ENCODE assay signal across 10 cellular contexts in genomic region chr1:44675186-44675585, GRCh38. TPM values are rescaled to one million over a fixed set of nuclear protein-coding genes. Genes with fewer than 3 reads are reported as not detected.
DNase-seq lines count a peak whose midpoint lies in the region; ATAC-seq, FAIRE-seq and TF ChIP-seq lines count a peak whose summit lies in the region.
"Had no signal": no experiment of that assay in that cellular context is flagged by ENCODE, and none has a peak within 500 bp of the region (broad histone marks: within the 10 kb centered on the region; RNA-seq: fewer than 3 reads in every experiment).

No MANE protein-coding gene starts in this region.

- H4K20me1 ChIP-seq in SK-N-SH (ENCODE audit: insufficient read depth) (no peaks in the 10 kb centered on the region), HepG2 (ENCODE audit: insufficient read depth, low read length) (no peaks in the 10 kb centered on the region)

- in situ Hi-C loops in HepG2 (cut with HindIII; ENCODE audit: extremely low pct_ligation_motif_present, low pct_unique_long_range_greater_than_20kb) = no loop called here
- in situ Hi-C loops in GM13976 (cut with MboI; ENCODE audit: low sequenced_read_pairs, unreplicated experiment) = no loop called here

- no TSS peak for BruUV-seq in HepG2 (replicated peaks; lab: Mats Ljungman, UMichigan)

- H3K4me1 ChIP-seq in SK-N-SH (ENCODE audit: control insufficient read depth in 1 of 2, insufficient read depth in 2 of 2, low read depth in 1 of 2, low read length in 1 of 2) (peaks cover 7 to 24% of the 10 kb centered on the region in 2 experiments; a peak in 1 of 4 replicates), HepG2 (ENCODE audit: insufficient read depth, low read length) (peaks cover 74% of the 10 kb centered on the region), stomach smooth muscle (ENCODE audit: control insufficient read depth, insufficient read depth, low read length) (peaks cover 25% of the 10 kb centered on the region)

- TF ChIP-seq POLR2A in HepG2 (IDR thresholded peaks at IDR 0.05; ENCODE audit: insufficient read depth in 1 of 2, low read depth in 2 of 2, low read length in 2 of 2) = no peak

- H3K27me3 ChIP-seq in SK-N-SH (ENCODE audit: insufficient read depth) (no peaks in the 10 kb centered on the region), HepG2 (ENCODE audit: control insufficient read depth in 1 of 2, insufficient read depth in 2 of 2, low read length in 2 of 2) (no peaks in the 10 kb centered on the region), stomach smooth muscle (ENCODE audit: control insufficient read depth in 1 of 2, insufficient read depth in 2 of 2, low read length in 2 of 2) (no peaks in the 10 kb centered on the region)

- H2AFZ ChIP-seq in SK-N-SH (ENCODE audit: low read depth) = peak overlapping the region; percentile 89
- no peak overlapping the region for H2AFZ ChIP-seq in HepG2 (ENCODE audit: low read length)

- FAIRE-seq in HepG2 (lab: Jason Lieb, UNC) = no peak

- H3K9ac ChIP-seq in SK-N-SH = peak overlapping the region; percentile 70
- H3K9ac ChIP-seq in HepG2 (ENCODE audit: insufficient read depth, low read depth, low read length) = peak overlapping the region; percentile 70
- peak overlapping the region in 1 of 2 donors; percentile 75 for H3K9ac ChIP-seq in stomach smooth muscle (ENCODE audit: low read length in 2 of 2)

- H3K27me3 Mint-ChIP-seq in activated T-helper 2 cell treated with anti-CD3 and anti-CD28 coated beads, Interferon-gamma antibody, Interleukin-2, Interleukin-4, amounts not matched to agents 10 μg/mL and 5 μg/mL and 100 μg/mL, durations not matched to agents 14 hours and 24 hours and 36 hours (ENCODE audit: low read depth) = no peaks in the 10 kb centered on the region

- H3K36me3 Mint-ChIP-seq in activated T-helper 2 cell treated with anti-CD3 and anti-CD28 coated beads, Interferon-gamma antibody, Interleukin-2, Interleukin-4, amounts not matched to agents 10 μg/mL and 5 μg/mL and 100 μg/mL, durations not matched to agents 14 hours and 24 hours and 36 hours (ENCODE audit: low read depth) = no peaks in the 10 kb centered on the region

- DNase-seq in SK-N-SH (no peak), HepG2 (ENCODE audit: low spot score) (no peak), NCI-H748 (lab: John Stamatoyannopoulos, UW; ENCODE audit: unreplicated experiment) (no peak), GM13976 (ENCODE audit: low spot score) (no peak), germinal center (ENCODE audit: low spot score) (no peak)
- DNase-seq in activated T-helper 2 cell treated with anti-CD3 and anti-CD28 coated beads, Interferon-gamma antibody, Interleukin-2, Interleukin-4, amounts not matched to agents 10 μg/mL and 5 μg/mL and 100 μg/mL, durations not matched to agents 14 hours and 24 hours and 36 hours (ENCODE audit: low spot score) = no peak

- H3K27ac Mint-ChIP-seq in activated T-helper 2 cell treated with anti-CD3 and anti-CD28 coated beads, Interferon-gamma antibody, Interleukin-2, Interleukin-4, amounts not matched to agents 10 μg/mL and 5 μg/mL and 100 μg/mL, durations not matched to agents 14 hours and 24 hours and 36 hours = peak overlapping the region; percentile 86

- H3K79me2 ChIP-seq in SK-N-SH (ENCODE audit: insufficient read depth) (peaks cover 6% of the 10 kb centered on the region; the same call in 1 of the 2 replicates), HepG2 (ENCODE audit: insufficient read depth, low read length) (peaks cover 3% of the 10 kb centered on the region)

- peak overlapping the region; percentile 93 for H3K4me2 ChIP-seq in SK-N-SH
- H3K4me2 ChIP-seq in HepG2 (ENCODE audit: low read depth, low read length) = peak overlapping the region; percentile 87

- TF ChIP-seq CTCF in SK-N-SH (IDR thresholded peaks at IDR 0.05) (no peak), HepG2 (CRISPR knock-in tag; IDR thresholded peaks at IDR 0.05) (no peak), GM13976 (IDR thresholded peaks at IDR 0.05; ENCODE audit: borderline replicate concordance, control extremely low read depth, extremely low read depth, insufficient read depth, missing control alignments) (no peak)

- intact Hi-C loops in activated T-helper 2 cell treated with anti-CD3 and anti-CD28 coated beads, Interferon-gamma antibody, Interleukin-2, Interleukin-4, amounts not matched to agents 10 μg/mL and 5 μg/mL and 100 μg/mL, durations not matched to agents 14 hours and 24 hours and 36 hours (cut with micrococcal nuclease) = loop anchor here (2.0 kb wide), 1 partner anchor 56 kb away; the partner anchor contains the start of gene RNU5D-1
- intact Hi-C loops in HepG2 (cut with micrococcal nuclease; ENCODE audit: unreplicated experiment) = no loop called here

- H3K9me3 ChIP-seq in SK-N-SH (no peaks in the 10 kb centered on the region), HepG2 (ENCODE audit: low read length) (no peaks in the 10 kb centered on the region), stomach smooth muscle (ENCODE audit: control insufficient read depth in 2 of 2, low read length in 2 of 2) (no peaks in the 10 kb centered on the region)

- TF ChIP-seq RAD21 in SK-N-SH (IDR thresholded peaks at IDR 0.05; ENCODE audit: low read length) = no peak
- TF ChIP-seq RAD21 in HepG2 (CRISPR knock-in tag; IDR thresholded peaks at IDR 0.05) = no peak

- H3K36me3 ChIP-seq in SK-N-SH (replicated peaks in 1 of 2; ENCODE audit: control insufficient read depth in 1 of 2, insufficient read depth in 2 of 2, low read length in 1 of 2) (no peaks in the 10 kb centered on the region), HepG2 (replicated peaks in 1 of 2; ENCODE audit: control insufficient read depth in 1 of 2, insufficient read depth in 2 of 2, low read length in 2 of 2) (no peaks in the 10 kb centered on the region), stomach smooth muscle (ENCODE audit: control insufficient read depth in 2 of 2, insufficient read depth in 2 of 2, low read length in 2 of 2) (no peaks in the 10 kb centered on the region)

- H3K4me3 Mint-ChIP-seq in activated T-helper 2 cell treated with anti-CD3 and anti-CD28 coated beads, Interferon-gamma antibody, Interleukin-2, Interleukin-4, amounts not matched to agents 10 μg/mL and 5 μg/mL and 100 μg/mL, durations not matched to agents 14 hours and 24 hours and 36 hours (ENCODE audit: low read depth) = peak overlapping the region; percentile 80

- POLR2A ChIA-PET in SK-N-SH (lab: Yijun Ruan, JAX) = interaction anchor here (0.6 to 1.4 kb wide), 2 partner anchors 10 to 32 kb away, joined by 3 read pairs; no protein-coding TSS in a partner anchor
- POLR2A ChIA-PET in HepG2 (lab: Yijun Ruan, JAX) = interaction anchor here (1.9 to 3.5 kb wide), 6 partner anchors 13 to 392 kb away, joined by 7 to 34 read pairs (median 12); partner anchors contain the start of gene RNU5D-1

- peak overlapping the region; percentile 68 to 77 for H3K4me3 ChIP-seq in SK-N-SH (ENCODE audit: low read depth in 2 of 2, low read length in 1 of 2)
- H3K4me3 ChIP-seq in HepG2 (replicated peaks in 1 of 3; ENCODE audit: insufficient read depth in 1 of 3, low read depth in 2 of 3, low read length in 3 of 3) = peak overlapping the region; percentile 38 to 76 (median 63); a peak in 5 of 6 replicates
- H3K4me3 ChIP-seq in stomach smooth muscle (ENCODE audit: low read length in 2 of 2) = peak overlapping the region; percentile 77 to 88

- no peaks in the 10 kb centered on the region for H3K9me2 ChIP-seq in SK-N-SH

- CTCF ChIA-PET in SK-N-SH (lab: Yijun Ruan, JAX) (interaction anchor here (0.8 to 5.9 kb wide), 7 partner anchors 12 to 66 kb away, joined by 3 to 48 read pairs (median 3); partner anchors contain the start of gene KIF2C), HepG2 (lab: Yijun Ruan, JAX; ENCODE audit: low intra/inter-chr PET ratio, low total read pairs) (no interaction called here)

- H3K4me1 Mint-ChIP-seq in activated T-helper 2 cell treated with anti-CD3 and anti-CD28 coated beads, Interferon-gamma antibody, Interleukin-2, Interleukin-4, amounts not matched to agents 10 μg/mL and 5 μg/mL and 100 μg/mL, durations not matched to agents 14 hours and 24 hours and 36 hours (ENCODE audit: low read depth) = peaks cover 26% of the 10 kb centered on the region

- WGBS in SK-N-SH (ENCODE audit: low lambda C conversion rate) = 83% methylated on average over 7 of the region's 7 CpGs
- 76% methylated on average over 7 of the region's 7 CpGs for WGBS in HepG2 (ENCODE audit: low lambda C conversion rate)

- H3F3A ChIP-seq in SK-N-SH (replicated peaks; ENCODE audit: insufficient read depth) = no peaks in the 10 kb centered on the region

- no peaks in the 10 kb centered on the region for H3K9me3 Mint-ChIP-seq in activated T-helper 2 cell treated with anti-CD3 and anti-CD28 coated beads, Interferon-gamma antibody, Interleukin-2, Interleukin-4, amounts not matched to agents 10 μg/mL and 5 μg/mL and 100 μg/mL, durations not matched to agents 14 hours and 24 hours and 36 hours

- H3K27ac ChIP-seq in SK-N-SH (ENCODE audit: low read depth in 2 of 2, low read length in 1 of 2) = peak overlapping the region in 1 of 2 experiments; percentile 40; a peak in 2 of 4 replicates
- H3K27ac ChIP-seq in HepG2 (ENCODE audit: extremely low read length, insufficient read depth, low read length) = peak overlapping the region; percentile 93
- peak overlapping the region; percentile 88 for H3K27ac ChIP-seq in stomach smooth muscle (ENCODE audit: low read length)

- ATAC-seq in SK-N-SH treated with all-trans-retinoic acid at 6 μM for 48 hours (no peak), HepG2 (no peak)

- TF ChIP-seq EP300 in SK-N-SH (IDR thresholded peaks at IDR 0.05; ENCODE audit: borderline replicate concordance in 1 of 2, low read depth in 1 of 2, low read length in 1 of 2) = no peak
- no peak for TF ChIP-seq EP300 in HepG2 (IDR thresholded peaks at IDR 0.05; ENCODE audit: low read depth in 2 of 2, low read length in 2 of 2)
- no peak for TF ChIP-seq EP300 in HepG2 (CRISPR knock-in tag; IDR thresholded peaks at IDR 0.05; ENCODE audit: borderline replicate concordance)

RNA-seq across cellular contexts. Expression of gene ARMH1, which starts 0.7 kb away (rescaled TPM):
- polyA plus RNA-seq in SK-N-SH (2012; rRNA removed) (6.6 and 10.5 TPM in 2 replicates), HepG2 (2011; rRNA removed) (0.69 and 1.1 TPM in 2 replicates)
- polyA plus RNA-seq in SK-N-SH (2012; cell fraction: cytosol; rRNA removed) = 1.1 and 1.5 TPM in 2 replicates
- 60.0 and 87.2 TPM in 2 replicates for polyA plus RNA-seq in SK-N-SH (2012; cell fraction: nucleus; rRNA removed)
- total RNA-seq in activated T-helper 2 cell treated with anti-CD3 and anti-CD28 coated beads, Interferon-gamma antibody, Interleukin-2, Interleukin-4, amounts not matched to agents 10 μg/mL and 5 μg/mL and 100 μg/mL, durations not matched to agents 14 hours and 24 hours and 36 hours = 139 and 157 TPM in 2 replicates
- total RNA-seq in HepG2 (2016; rRNA removed; fragmentation: Illumina TruSeq; extraction: Trizol) = not detected in 2 replicates
- not detected in 2 replicates for total RNA-seq in HepG2 (2016; cell fraction: cytosol; rRNA removed; fragmentation: Illumina TruSeq; extraction: Trizol; ENCODE audit: low read depth)
- 0.35 TPM in 1 of 2 replicates, not detected in the other for total RNA-seq in HepG2 (2016; cell fraction: insoluble cytoplasmic fraction; rRNA removed; fragmentation: Illumina TruSeq; extraction: Trizol)
- total RNA-seq in HepG2 (2016; cell fraction: membrane; rRNA removed; fragmentation: Illumina TruSeq; extraction: Trizol) = not detected in 2 replicates
- total RNA-seq in HepG2 (2016; cell fraction: nucleus; rRNA removed; fragmentation: Illumina TruSeq; extraction: Trizol) = not detected in 2 replicates
- 0.37 and 0.52 TPM in 2 replicates for polyA plus RNA-seq in HepG2 (2011; cell fraction: cytosol; rRNA removed)
- polyA plus RNA-seq in HepG2 (2011; cell fraction: nucleus; rRNA removed) = 5.8 and 7.5 TPM in 2 replicates
- polyA plus RNA-seq in HepG2 (2012) = 0.35 and 1.7 TPM in 2 replicates
- not detected in 2 replicates for polyA plus RNA-seq in HepG2 (2016; cell fraction: cytosol; fragmentation: Illumina TruSeq; extraction: Trizol; ENCODE audit: low read depth)
- not detected in 2 replicates for polyA plus RNA-seq in HepG2 (2016; cell fraction: insoluble cytoplasmic fraction; fragmentation: Illumina TruSeq; extraction: Trizol; ENCODE audit: low read depth)
- polyA plus RNA-seq in HepG2 (2016; cell fraction: membrane; fragmentation: Illumina TruSeq; extraction: Trizol; ENCODE audit: low read depth) = not detected in 2 replicates
- polyA plus RNA-seq in HepG2 (2016; cell fraction: nucleus; fragmentation: Illumina TruSeq; extraction: Trizol; ENCODE audit: insufficient read depth, low read depth) = not detected in 2 replicates
- polyA minus RNA-seq in HepG2 (2011; rRNA and poly(A)+ RNA removed; ENCODE audit: low replicate concordance) = 2.2 TPM in 1 of 2 replicates, not detected in the other
- not detected in 2 replicates for polyA minus RNA-seq in HepG2 (2011; cell fraction: cytosol; rRNA and poly(A)+ RNA removed)
- 1.7 TPM in 1 of 2 replicates, not detected in the other for polyA minus RNA-seq in HepG2 (2011; cell fraction: nucleus; rRNA and poly(A)+ RNA removed)
- total RNA-seq: A172 had no signal

RNA-seq across cellular contexts. Expression of gene TMEM53, which starts 0.9 kb away (rescaled TPM):
- polyA plus RNA-seq in SK-N-SH (2012; rRNA removed) = 14.9 and 16.9 TPM in 2 replicates
- polyA plus RNA-seq in SK-N-SH (2012; cell fraction: cytosol; rRNA removed) = 6.7 and 9.5 TPM in 2 replicates
- polyA plus RNA-seq in SK-N-SH (2012; cell fraction: nucleus; rRNA removed) = 10.4 and 10.6 TPM in 2 replicates
- 6.3 and 6.7 TPM in 2 replicates for total RNA-seq in activated T-helper 2 cell treated with anti-CD3 and anti-CD28 coated beads, Interferon-gamma antibody, Interleukin-2, Interleukin-4, amounts not matched to agents 10 μg/mL and 5 μg/mL and 100 μg/mL, durations not matched to agents 14 hours and 24 hours and 36 hours
- 12.6 and 13.8 TPM in 2 replicates for total RNA-seq in HepG2 (2016; rRNA removed; fragmentation: Illumina TruSeq; extraction: Trizol)
- total RNA-seq in HepG2 (2016; cell fraction: cytosol; rRNA removed; fragmentation: Illumina TruSeq; extraction: Trizol; ENCODE audit: low read depth) = 9.7 and 10.8 TPM in 2 replicates
- 11.0 and 12.5 TPM in 2 replicates for total RNA-seq in HepG2 (2016; cell fraction: insoluble cytoplasmic fraction; rRNA removed; fragmentation: Illumina TruSeq; extraction: Trizol)
- 11.8 and 17.4 TPM in 2 replicates for total RNA-seq in HepG2 (2016; cell fraction: membrane; rRNA removed; fragmentation: Illumina TruSeq; extraction: Trizol)
- total RNA-seq in HepG2 (2016; cell fraction: nucleus; rRNA removed; fragmentation: Illumina TruSeq; extraction: Trizol) = 5.8 and 7.3 TPM in 2 replicates
- polyA plus RNA-seq in HepG2 (2011; rRNA removed) = 20.2 and 22.3 TPM in 2 replicates
- 23.3 and 31.3 TPM in 2 replicates for polyA plus RNA-seq in HepG2 (2011; cell fraction: cytosol; rRNA removed)
- 16.1 and 17.2 TPM in 2 replicates for polyA plus RNA-seq in HepG2 (2011; cell fraction: nucleus; rRNA removed)
- polyA plus RNA-seq in HepG2 (2012) = 14.0 and 14.1 TPM in 2 replicates
- polyA plus RNA-seq in HepG2 (2016; cell fraction: cytosol; fragmentation: Illumina TruSeq; extraction: Trizol; ENCODE audit: low read depth) = 17.0 and 20.1 TPM in 2 replicates
- 14.9 and 21.4 TPM in 2 replicates for polyA plus RNA-seq in HepG2 (2016; cell fraction: insoluble cytoplasmic fraction; fragmentation: Illumina TruSeq; extraction: Trizol; ENCODE audit: low read depth)
- polyA plus RNA-seq in HepG2 (2016; cell fraction: membrane; fragmentation: Illumina TruSeq; extraction: Trizol; ENCODE audit: low read depth) = 17.6 and 20.4 TPM in 2 replicates
- 14.6 and 19.8 TPM in 2 replicates for polyA plus RNA-seq in HepG2 (2016; cell fraction: nucleus; fragmentation: Illumina TruSeq; extraction: Trizol; ENCODE audit: insufficient read depth, low read depth)
- polyA minus RNA-seq in HepG2 (2011; rRNA and poly(A)+ RNA removed; ENCODE audit: low replicate concordance) = 19.3 and 62.1 TPM in 2 replicates
- polyA minus RNA-seq in HepG2 (2011; cell fraction: cytosol; rRNA and poly(A)+ RNA removed) = 18.5 and 20.3 TPM in 2 replicates
- 5.9 and 6.3 TPM in 2 replicates for polyA minus RNA-seq in HepG2 (2011; cell fraction: nucleus; rRNA and poly(A)+ RNA removed)

RNA-seq across cellular contexts. Expression of gene RNU5D-1, which starts 55.8 kb away (rescaled TPM):
- not detected in 2 replicates for polyA plus RNA-seq in SK-N-SH (2012; rRNA removed)
- not detected in 2 replicates for polyA plus RNA-seq in SK-N-SH (2012; cell fraction: cytosol; rRNA removed)
- polyA plus RNA-seq in SK-N-SH (2012; cell fraction: nucleus; rRNA removed) = not detected in 2 replicates
- not detected in 2 replicates for total RNA-seq in activated T-helper 2 cell treated with anti-CD3 and anti-CD28 coated beads, Interferon-gamma antibody, Interleukin-2, Interleukin-4, amounts not matched to agents 10 μg/mL and 5 μg/mL and 100 μg/mL, durations not matched to agents 14 hours and 24 hours and 36 hours
- total RNA-seq in HepG2 (2016; rRNA removed; fragmentation: Illumina TruSeq; extraction: Trizol) = 165 TPM in 1 of 2 replicates, not detected in the other
- 252 and 278 TPM in 2 replicates for total RNA-seq in HepG2 (2016; cell fraction: cytosol; rRNA removed; fragmentation: Illumina TruSeq; extraction: Trizol; ENCODE audit: low read depth)
- total RNA-seq in HepG2 (2016; cell fraction: insoluble cytoplasmic fraction; rRNA removed; fragmentation: Illumina TruSeq; extraction: Trizol) = 103 and 268 TPM in 2 replicates
- 148 TPM in 1 of 2 replicates, not detected in the other for total RNA-seq in HepG2 (2016; cell fraction: membrane; rRNA removed; fragmentation: Illumina TruSeq; extraction: Trizol)
- total RNA-seq in HepG2 (2016; cell fraction: nucleus; rRNA removed; fragmentation: Illumina TruSeq; extraction: Trizol) = 2,234 and 2,499 TPM in 2 replicates
- not detected in 2 replicates for polyA plus RNA-seq in HepG2 (2011; rRNA removed)
- not detected in 2 replicates for polyA plus RNA-seq in HepG2 (2011; cell fraction: cytosol; rRNA removed)
- under 0.01 TPM in 1 of 2 replicates, not detected in the other for polyA plus RNA-seq in HepG2 (2011; cell fraction: nucleus; rRNA removed)
- not detected in 2 replicates for polyA plus RNA-seq in HepG2 (2012)
- polyA plus RNA-seq in HepG2 (2016; cell fraction: cytosol; fragmentation: Illumina TruSeq; extraction: Trizol; ENCODE audit: low read depth) = not detected in 2 replicates
- polyA plus RNA-seq in HepG2 (2016; cell fraction: insoluble cytoplasmic fraction; fragmentation: Illumina TruSeq; extraction: Trizol; ENCODE audit: low read depth) = not detected in 2 replicates
- polyA plus RNA-seq in HepG2 (2016; cell fraction: membrane; fragmentation: Illumina TruSeq; extraction: Trizol; ENCODE audit: low read depth) = not detected in 2 replicates
- not detected in 2 replicates for polyA plus RNA-seq in HepG2 (2016; cell fraction: nucleus; fragmentation: Illumina TruSeq; extraction: Trizol; ENCODE audit: insufficient read depth, low read depth)
- under 0.01 TPM in 2 replicates for polyA minus RNA-seq in HepG2 (2011; rRNA and poly(A)+ RNA removed; ENCODE audit: low replicate concordance)
- 1,580 and 1,780 TPM in 2 replicates for polyA minus RNA-seq in HepG2 (2011; cell fraction: cytosol; rRNA and poly(A)+ RNA removed)
- polyA minus RNA-seq in HepG2 (2011; cell fraction: nucleus; rRNA and poly(A)+ RNA removed) = under 0.01 TPM in 2 replicates
- total RNA-seq: A172, lung microvascular endothelial cell had no signal

Comparison
In these comparisons a context has a peak if more than half of its experiments do, and no peak if none do; other contexts are left out.
1. RNA of gene ARMH1, which starts 0.7 kb away (total RNA-seq): 139 to 157 TPM in activated T-helper 2 cell treated with anti-CD3 and anti-CD28 coated beads, Interferon-gamma antibody, Interleukin-2, Interleukin-4, amounts not matched to agents 10 μg/mL and 5 μg/mL and 100 μg/mL, durations not matched to agents 14 hours and 24 hours and 36 hours; 0.35 TPM in HepG2; every median in the first group is over 100 times any median in the second.
2. Peak in every context shown above with its lines, with median percentiles within 50 percentile points of each other: H3K4me3 ChIP-seq.